8 cellular contexts compared by ENCODE assay signal in genomic region chr15:43370975-43371974, GRCh38. TPM values are rescaled to one million over a fixed set of nuclear protein-coding genes. Genes with fewer than 3 reads are reported as not detected.
DNase-seq lines count a peak whose midpoint lies in the region; ATAC-seq and TF ChIP-seq lines count a peak whose summit lies in the region.

Gene TUBGCP4 (plus strand): TSS chr15:43371101. CDS start chr15:43371355, 254 bp downstream.
Gene ZSCAN29 (minus strand): TSS chr15:43371043. CDS start chr15:43369913, 1,130 bp downstream.

- H3K4me3 ChIP-seq in SU-DHL-6 (ENCODE audit: insufficient read depth, low read length, poor library complexity, severe bottlenecking) = peak within 1 kb of the TSS; percentile 88
- H3K4me3 ChIP-seq in transverse colon = peak within 1 kb of the TSS; percentile 56 to 67 (median 67)

- H3K36me3 Mint-ChIP-seq in activated naive CD8-positive, alpha-beta T cell treated with anti-CD3 and anti-CD28 coated beads, Interleukin-2, amount 10 ng/mL, durations not matched to agents 7 days and 5 days = peaks cover 40% of the 10 kb centered on the region

- peak; percentile 47 for TF ChIP-seq CTCF in SU-DHL-6 (IDR thresholded peaks at IDR 0.05; ENCODE audit: insufficient read depth, low read length, poor library complexity, severe bottlenecking)
- peak; percentile 2 to 61 (median 40) for TF ChIP-seq CTCF in transverse colon (IDR thresholded peaks at IDR 0.05)

- H3K36me3 ChIP-seq in SU-DHL-6 (ENCODE audit: low read length) = peaks cover under 1% of the 10 kb centered on the region
- peaks cover 0 to 7% (median 2%) of the 10 kb centered on the region in 4 donors for H3K36me3 ChIP-seq in transverse colon

- H3K9me2 ChIP-seq in SU-DHL-6 (replicated peaks; ENCODE audit: insufficient read depth, low read length) = no peaks in the 10 kb centered on the region

- ATAC-seq in activated naive CD8-positive, alpha-beta T cell treated with anti-CD3 and anti-CD28 coated beads, Interleukin-2, amount 10 ng/mL, durations not matched to agents 7 days and 5 days (ENCODE audit: low read depth) = peak; percentile 83

- in situ Hi-C loops in transverse colon (cut with MboI; ENCODE audit: low pct_ligation_motif_present in 1 of 4, low pct_unique_long_range_greater_than_20kb in 1 of 4, low sequenced_read_pairs in 3 of 4) = no loop called here

- H3K79me2 ChIP-seq in SU-DHL-6 (ENCODE audit: insufficient read depth, low read length) = peaks cover 55% of the 10 kb centered on the region

- POLR2A ChIA-PET in activated naive CD8-positive, alpha-beta T cell treated with anti-CD3 and anti-CD28 coated beads, Interleukin-2, amount 10 ng/mL, durations not matched to agents 7 days and 5 days (lab: Charles Lee) = interaction anchor here (0.5 to 2.3 kb wide), 10 partner anchors 9 to 1710 kb away, joined by 3 to 9 read pairs (median 3); partner anchors contain the start of gene ELL3

- TF ChIP-seq EP300 in transverse colon (IDR thresholded peaks at IDR 0.05; ENCODE audit: low read depth) = no peak

- H3K27me3 ChIP-seq in SU-DHL-6 (ENCODE audit: low read length) = no peaks in the 10 kb centered on the region
- H3K27me3 ChIP-seq in transverse colon = no peaks in the 10 kb centered on the region

- H3K4me2 ChIP-seq in SU-DHL-6 (ENCODE audit: low read depth, low read length, poor library complexity, severe bottlenecking) = peak within 1 kb of the TSS; percentile 81

- H3K9me3 ChIP-seq in SU-DHL-6 (ENCODE audit: insufficient read depth, low read length) = no peaks in the 10 kb centered on the region
- no peaks in the 10 kb centered on the region for H3K9me3 ChIP-seq in transverse colon

- intact Hi-C loops in cardiac septum (cut with DNase I) (loop anchor here (5.0 kb wide), 1 partner anchor 39 kb away; the partner anchor contains the start of gene LCMT2), transverse colon (cut with DNase I; ENCODE audit: low total_unique reads) (no loop called here)

- H2AFZ ChIP-seq in SU-DHL-6 (ENCODE audit: low read depth, low read length, severe bottlenecking) = peak within 1 kb of the TSS; percentile 93

- peaks cover 3% of the 10 kb centered on the region for H3K9me3 Mint-ChIP-seq in activated naive CD8-positive, alpha-beta T cell treated with anti-CD3 and anti-CD28 coated beads, Interleukin-2, amount 10 ng/mL, durations not matched to agents 7 days and 5 days

- peak within 1 kb of the TSS; percentile 88 for H3K4me3 Mint-ChIP-seq in activated naive CD8-positive, alpha-beta T cell treated with anti-CD3 and anti-CD28 coated beads, Interleukin-2, amount 10 ng/mL, durations not matched to agents 7 days and 5 days

- 2 to 26% methylated on average over 5 to 45 of the region's 66 CpGs for WGBS in transverse colon (ENCODE audit: low coverage in 1 of 2), 2 donors

- H3K27me3 Mint-ChIP-seq in activated naive CD8-positive, alpha-beta T cell treated with anti-CD3 and anti-CD28 coated beads, Interleukin-2, amount 10 ng/mL, durations not matched to agents 7 days and 5 days = no peaks in the 10 kb centered on the region

- DNase-seq in GM03348 (ENCODE audit: low spot score) (peak; percentile 99), HCEC 1CT (peak; percentile 71), NAMALWA (ENCODE audit: low spot score) (peak; percentile 87), cardiac septum (ENCODE audit: low spot score) (peak; percentile 93), pons (ENCODE audit: low spot score) (peak; percentile 70), transverse colon (peak; percentile 81)
- peak; percentile 89 for DNase-seq in activated naive CD8-positive, alpha-beta T cell treated with anti-CD3 and anti-CD28 coated beads, Interleukin-2, amount 10 ng/mL, durations not matched to agents 7 days and 5 days

- H3K4me1 Mint-ChIP-seq in activated naive CD8-positive, alpha-beta T cell treated with anti-CD3 and anti-CD28 coated beads, Interleukin-2, amount 10 ng/mL, durations not matched to agents 7 days and 5 days = peaks cover 33% of the 10 kb centered on the region

- peak within 1 kb of the TSS; percentile 85 for H3K27ac Mint-ChIP-seq in activated naive CD8-positive, alpha-beta T cell treated with anti-CD3 and anti-CD28 coated beads, Interleukin-2, amount 10 ng/mL, durations not matched to agents 7 days and 5 days

- peaks cover 7 to 32% (median 27%) of the 10 kb centered on the region in 4 donors for H3K4me1 ChIP-seq in transverse colon

- H4K20me1 ChIP-seq in SU-DHL-6 (ENCODE audit: low read depth, low read length) = no peaks in the 10 kb centered on the region

- peak within 1 kb of the TSS; percentile 96 for H3K9ac ChIP-seq in SU-DHL-6 (ENCODE audit: low read length)

- H3K27ac ChIP-seq in SU-DHL-6 (ENCODE audit: low read depth, low read length) = peak within 1 kb of the TSS; percentile 62
- peak within 1 kb of the TSS; percentile 80 to 85 (median 81) for H3K27ac ChIP-seq in transverse colon

- peak; percentile 59 for TF ChIP-seq POLR2A in transverse colon (IDR thresholded peaks at IDR 0.05)

- H3F3A ChIP-seq in SU-DHL-6 (ENCODE audit: insufficient read depth) = peaks cover 6% of the 10 kb centered on the region; the same call in 1 of the 2 replicates

RNA-seq across cellular contexts. Expression of gene TUBGCP4, which starts in this region (rescaled TPM):
- total RNA-seq in activated naive CD8-positive, alpha-beta T cell treated with anti-CD3 and anti-CD28 coated beads, Interleukin-2, amount 10 ng/mL, durations not matched to agents 7 days and 5 days = 10 to 100 TPM; 33.4 to 34.5 TPM
- total RNA-seq in cardiac septum = 10.7 TPM
- total RNA-seq in transverse colon = 10 to 100 TPM; 12.7 to 25.1 (median 16.0) TPM

RNA-seq across cellular contexts. Expression of gene ZSCAN29, which starts in this region (rescaled TPM):
- 10 to 100 TPM; 34.0 to 36.1 TPM for total RNA-seq in activated naive CD8-positive, alpha-beta T cell treated with anti-CD3 and anti-CD28 coated beads, Interleukin-2, amount 10 ng/mL, durations not matched to agents 7 days and 5 days
- 14.0 TPM for total RNA-seq in cardiac septum
- total RNA-seq in transverse colon = 10 to 100 TPM; 25.1 to 33.7 (median 29.8) TPM

Comparison
In these comparisons a context has a peak if more than half of its experiments do, and no peak if none do; other contexts are left out.
1. Peak in every context shown above with its lines: DNase-seq, ATAC-seq, H3K4me3 ChIP-seq and H3K27ac ChIP-seq.